In genomic region chr1:9294910-9295636, GRCh38 we compare ENCODE assay signal across 7 cellular contexts. TPM values are rescaled to one million over a fixed set of nuclear protein-coding genes. Genes with fewer than 3 reads are reported as not detected.
DNase-seq lines count a peak whose midpoint lies in the region; ATAC-seq, FAIRE-seq and TF ChIP-seq lines count a peak whose summit lies in the region.

No MANE protein-coding gene starts in this region.

- intact Hi-C loops in endothelial cell of umbilical vein (cut with micrococcal nuclease), result loop anchor here (1.0 to 5.0 kb wide), 5 partner anchors 8 to 147 kb away; no protein-coding TSS in a partner anchor

- H3K27me3 Mint-ChIP-seq in osteocyte (ENCODE audit: unreplicated experiment), result no peaks in the 10 kb centered on the region

- peak; percentile 40 for DNase-seq in GM12864 (ENCODE audit: low read depth)
- peak; percentile 28 for DNase-seq in NCI-H2227 treated with DMSO at 0.1 percent for 48 hours (lab: John Stamatoyannopoulos, UW)
- peak; percentile 53 for DNase-seq in endothelial cell of umbilical vein (ENCODE audit: low read depth, low spot score)
- DNase-seq in osteocyte (ENCODE audit: extremely low spot score, unreplicated experiment), result no peak
- no peak for DNase-seq in GF-D8 (lab: John Stamatoyannopoulos, UW)

- peak overlapping the region; percentile 44 for H3K9ac ChIP-seq in endothelial cell of umbilical vein (replicated peaks; ENCODE audit: extremely low read depth, insufficient read depth, low read length)

- no peaks in the 10 kb centered on the region for H3K9me3 Mint-ChIP-seq in osteocyte (ENCODE audit: unreplicated experiment)

- no peaks in the 10 kb centered on the region for H3K27me3 ChIP-seq in endothelial cell of umbilical vein (ENCODE audit: control insufficient read depth in 2 of 2, insufficient read depth in 2 of 2, low read length in 2 of 2)

- no peaks in the 10 kb centered on the region for H3K9me1 ChIP-seq in endothelial cell of umbilical vein (replicated peaks; ENCODE audit: control insufficient read depth, extremely low read depth, insufficient read depth, low read length)

- POLR2A ChIA-PET in endothelial cell of umbilical vein (lab: Charles Lee), result no interaction called here

- TF ChIP-seq POLR2A in endothelial cell of umbilical vein (IDR thresholded peaks at IDR 0.05; ENCODE audit: low read depth, low read length), result no peak

- peaks cover 58% of the 10 kb centered on the region for H3K4me1 Mint-ChIP-seq in osteocyte (ENCODE audit: unreplicated experiment)

- peak; percentile 34 for TF ChIP-seq CTCF in GM12864 (IDR thresholded peaks at IDR 0.05; ENCODE audit: low read depth, low read length, missing control alignments)
- peak in 1 of 2 donors; percentile 21 for TF ChIP-seq CTCF in endothelial cell of umbilical vein (IDR thresholded peaks at IDR 0.05; ENCODE audit: extremely low read depth in 1 of 2, insufficient read depth in 1 of 2, low read depth in 1 of 2, low read length in 2 of 2)
- peak; percentile 43 for TF ChIP-seq CTCF in osteocyte (IDR thresholded peaks at IDR 0.05)

- peaks cover 13% of the 10 kb centered on the region for H3K4me1 ChIP-seq in endothelial cell of umbilical vein (ENCODE audit: control insufficient read depth, extremely low read depth, insufficient read depth, low read length)

- peak overlapping the region; percentile 43 for H3K27ac ChIP-seq in endothelial cell of umbilical vein (ENCODE audit: insufficient read depth, low read depth, low read length)

- BruUV-seq in endothelial cell of umbilical vein (replicated peaks; lab: Mats Ljungman, UMichigan), result no TSS peak

- peaks cover 14% of the 10 kb centered on the region for H3K36me3 Mint-ChIP-seq in osteocyte (ENCODE audit: unreplicated experiment)

- no peak overlapping the region for H3K27ac Mint-ChIP-seq in osteocyte (ENCODE audit: unreplicated experiment)

- CTCF ChIA-PET in endothelial cell of umbilical vein (lab: Charles Lee), result interaction anchor here (0.5 to 0.9 kb wide), 4 partner anchors 79 to 196 kb away, joined by 3 to 5 read pairs (median 4); no protein-coding TSS in a partner anchor

- no peak for FAIRE-seq in endothelial cell of umbilical vein (lab: Jason Lieb, UNC)

- no peak overlapping the region for H3K4me3 Mint-ChIP-seq in osteocyte (ENCODE audit: unreplicated experiment)

- peak overlapping the region; percentile 14 for H3K4me2 ChIP-seq in endothelial cell of umbilical vein (ENCODE audit: insufficient read depth, low read length)

- H4K20me1 ChIP-seq in endothelial cell of umbilical vein (replicated peaks; ENCODE audit: control insufficient read depth, extremely low read depth, insufficient read depth, low read length), result no peaks in the 10 kb centered on the region

- dilution Hi-C loops in endothelial cell of umbilical vein (cut with MboI; ENCODE audit: extremely low pct_ligation_motif_present, low sequenced_read_pairs), result no loop called here

- peaks cover 64% of the 10 kb centered on the region for H3K79me2 ChIP-seq in endothelial cell of umbilical vein (ENCODE audit: control insufficient read depth, insufficient read depth, low read length)

- H3K4me3 ChIP-seq in GM12864 (ENCODE audit: low read depth, low read length) (no peak overlapping the region), endothelial cell of umbilical vein (replicated peaks in 1 of 3; ENCODE audit: insufficient read depth in 1 of 3, low read depth in 1 of 3, low read length in 3 of 3) (peak overlapping the region in 2 of 3 experiments; percentile 64 to 67)

- ATAC-seq in GM21528 (IDR thresholded peaks at IDR 0.05; ENCODE audit: low FRiP score, unreplicated experiment), result no peak
- no peak for ATAC-seq in HG02642 (IDR thresholded peaks at IDR 0.05; ENCODE audit: poor library complexity, unreplicated experiment)

- no peaks in the 10 kb centered on the region for H3K9me3 ChIP-seq in endothelial cell of umbilical vein (replicated peaks; ENCODE audit: control insufficient read depth, insufficient read depth, low read length)

- H3K36me3 ChIP-seq in endothelial cell of umbilical vein (ENCODE audit: control insufficient read depth in 2 of 2, extremely low read depth in 1 of 2, insufficient read depth in 2 of 2, low read length in 2 of 2), result peaks cover 0 to 2% of the 10 kb centered on the region in 2 experiments

- H2AFZ ChIP-seq in endothelial cell of umbilical vein (ENCODE audit: low read depth, low read length), result no peak overlapping the region

TF ChIP-seq in endothelial cell of umbilical vein, 7 proteins besides CTCF, POLR2A, EP300 and RAD21:
- TF ChIP-seq EZH2 (IDR thresholded peaks at IDR 0.05; ENCODE audit: borderline replicate concordance, low read depth, low read length, severe bottlenecking), result no peak
- no peak for TF ChIP-seq MYC (IDR thresholded peaks at IDR 0.05; ENCODE audit: low read depth, low read length)
- TF ChIP-seq POLR2AphosphoS5 (IDR thresholded peaks at IDR 0.05; ENCODE audit: insufficient read depth, low read depth, low read length), result no peak
- TF ChIP-seq GATA2 (IDR thresholded peaks at IDR 0.05; ENCODE audit: insufficient read depth, insufficient read length, low read depth, low read length), result no peak
- TF ChIP-seq MAX (IDR thresholded peaks at IDR 0.05; ENCODE audit: insufficient read depth, insufficient read length), result no peak

RNA-seq across cellular contexts. Expression of gene SPSB1, which starts 2.4 kb away (rescaled TPM):
- total RNA-seq in endothelial cell of umbilical vein, result 41.9 and 50.9 TPM in 2 replicates
- polyA plus RNA-seq in endothelial cell of umbilical vein, result 61.2 and 66.7 TPM in 2 replicates
- polyA plus RNA-seq in endothelial cell of umbilical vein (2011; cell fraction: cytosol; rRNA removed), result 39.4 and 39.6 TPM in 2 replicates
- polyA plus RNA-seq in endothelial cell of umbilical vein (2011; cell fraction: nucleus; rRNA removed), result 30.4 and 32.4 TPM in 2 replicates
- polyA plus RNA-seq in endothelial cell of umbilical vein (2012), result 25.2 and 26.0 TPM in 2 replicates
- polyA minus RNA-seq in endothelial cell of umbilical vein, result 68.1 and 84.0 TPM in 2 replicates
- polyA minus RNA-seq in endothelial cell of umbilical vein (2011; cell fraction: cytosol; rRNA and poly(A)+ RNA removed), result 6.3 TPM
- 27.8 and 30.8 TPM in 2 replicates for polyA minus RNA-seq in endothelial cell of umbilical vein (2011; cell fraction: nucleus; rRNA and poly(A)+ RNA removed)
- total RNA-seq in osteocyte, result 52.8 and 63.2 TPM in 2 replicates

Comparison
In these comparisons a context has a peak if more than half of its experiments do, and no peak if none do; other contexts are left out.
1. DNase-seq: peak in GM12864 (single experiment), NCI-H2227 treated with DMSO at 0.1 percent for 48 hours (single experiment) and endothelial cell of umbilical vein (single experiment); none in osteocyte (single experiment) and GF-D8 (single experiment).